In genomic region chr16:75648265-75649076, GRCh38 we compare ENCODE assay signal across 7 cellular contexts. TPM values are rescaled to one million over a fixed set of nuclear protein-coding genes. Genes with fewer than 3 reads are reported as not detected.
DNase-seq lines count a peak whose midpoint lies in the region; ATAC-seq and TF ChIP-seq lines count a peak whose summit lies in the region.

No MANE protein-coding gene starts in this region.

- H3K36me3 ChIP-seq in iPS-18a (ENCODE audit: control insufficient read depth, low read depth, low read length) (peaks cover 22% of the 10 kb centered on the region), skeletal muscle satellite cell (ENCODE audit: insufficient read depth, low read length) (peaks cover 20% of the 10 kb centered on the region)

- peaks cover 76% of the 10 kb centered on the region for H3K4me1 Mint-ChIP-seq in brain

- H3K9me3 ChIP-seq in iPS-18a (ENCODE audit: control insufficient read depth, low read depth, low read length) (no peaks in the 10 kb centered on the region), skeletal muscle satellite cell (replicated peaks; ENCODE audit: low read length) (no peaks in the 10 kb centered on the region)

- H3K27ac Mint-ChIP-seq in brain: peak overlapping the region; percentile 92 to 99 (median 98)

- H3K4me1 ChIP-seq in iPS-18a (ENCODE audit: control insufficient read depth, low read depth, low read length): peaks cover 4% of the 10 kb centered on the region
- H3K4me1 ChIP-seq in skeletal muscle satellite cell (ENCODE audit: control insufficient read depth, insufficient read depth, low read length): peaks cover 27% of the 10 kb centered on the region

- TF ChIP-seq CTCF in brain (conservative IDR thresholded peaks at IDR 0.05): no peak

- peak overlapping the region; percentile 94 for H3K4me2 ChIP-seq in skeletal muscle satellite cell (ENCODE audit: low read length)

- peak overlapping the region; percentile 90 to 95 (median 92) for H3K4me3 Mint-ChIP-seq in brain

- H3K27me3 ChIP-seq in iPS-18a (ENCODE audit: control insufficient read depth, insufficient read depth, low read length) (no peaks in the 10 kb centered on the region), skeletal muscle satellite cell (ENCODE audit: control insufficient read depth, insufficient read depth, low read length) (no peaks in the 10 kb centered on the region)

- H3K9me3 Mint-ChIP-seq in brain: peaks cover 0 to 4% (median 2%) of the 10 kb centered on the region in 5 experiments

- peak overlapping the region; percentile 86 for H3K27ac ChIP-seq in iPS-18a (ENCODE audit: low read length)

- H3K27me3 Mint-ChIP-seq in brain: peaks cover 21% of the 10 kb centered on the region

- DNase-seq in NCI-H1930 (lab: John Stamatoyannopoulos, UW) (peak; percentile 3 to 41), UCSD-AML1 (lab: John Stamatoyannopoulos, UW; ENCODE audit: unreplicated experiment) (peak; percentile 78)

- peak overlapping the region; percentile 91 for H3K9ac ChIP-seq in iPS-18a (ENCODE audit: low read length)
- peak overlapping the region; percentile 95 for H3K9ac ChIP-seq in skeletal muscle satellite cell (ENCODE audit: low read depth, low read length)

- H3K4me3 ChIP-seq in iPS-18a (ENCODE audit: low read length) (peak overlapping the region; percentile 97), skeletal muscle satellite cell (ENCODE audit: low read length) (peak overlapping the region; percentile 95)

- ATAC-seq in GM18508 (IDR thresholded peaks at IDR 0.05; ENCODE audit: insufficient read depth, unreplicated experiment): peak; percentile 21
- peak; percentile 34 for ATAC-seq in HG02885 (IDR thresholded peaks at IDR 0.05; ENCODE audit: poor library complexity, unreplicated experiment)

- H3K36me3 Mint-ChIP-seq in brain: peaks cover 68% of the 10 kb centered on the region

RNA-seq across cellular contexts. Expression of gene TERF2IP, which starts 0.9 kb away (rescaled TPM):
- 340 TPM for polyA plus RNA-seq in brain (ENCODE audit: insufficient read depth, low read depth, low replicate concordance)
- total RNA-seq in skeletal muscle satellite cell (2012; rRNA removed): 26.6 and 36.9 TPM in 2 replicates

RNA-seq across cellular contexts. Expression of gene KARS1, which starts 1.0 kb away (rescaled TPM):
- polyA plus RNA-seq in brain (ENCODE audit: insufficient read depth, low read depth, low replicate concordance): 170 TPM
- total RNA-seq in skeletal muscle satellite cell (2012; rRNA removed): 187 and 196 TPM in 2 replicates

RNA-seq across cellular contexts. Expression of gene ADAT1, which starts 25.4 kb away (rescaled TPM):
- 59.0 TPM for polyA plus RNA-seq in brain (ENCODE audit: insufficient read depth, low read depth, low replicate concordance)
- total RNA-seq in skeletal muscle satellite cell (2012; rRNA removed): 52.5 and 54.0 TPM in 2 replicates

RNA-seq across cellular contexts. Expression of gene CPHXL2, which starts 28.3 kb away (rescaled TPM):
- polyA plus RNA-seq in brain (ENCODE audit: insufficient read depth, low read depth, low replicate concordance): not detected
- total RNA-seq in skeletal muscle satellite cell (2012; rRNA removed): not detected in 2 replicates

RNA-seq across cellular contexts. Expression of gene DUXB, which starts 52.8 kb away (rescaled TPM):
- not detected for polyA plus RNA-seq in brain (ENCODE audit: insufficient read depth, low read depth, low replicate concordance)
- not detected in 2 replicates for total RNA-seq in skeletal muscle satellite cell (2012; rRNA removed)

Comparison
In these comparisons a context has a peak if more than half of its experiments do, and no peak if none do; other contexts are left out.
1. Peak in every context shown above with its lines: DNase-seq, ATAC-seq, H3K4me3 ChIP-seq and H3K27ac ChIP-seq.